In genomic region chr3:32482693-32483092, GRCh38 we compare ENCODE assay signal across 17 cellular contexts.
"Had no signal": no experiment of that assay in that cellular context is flagged by ENCODE, and none has a peak within 500 bp of the region (broad histone marks: within the 10 kb centered on the region; RNA-seq: fewer than 3 reads in every experiment).

No MANE protein-coding gene starts in this region.

- H3K9me3 Mint-ChIP-seq: activated T-helper 2 cell treated with anti-CD3 and anti-CD28 coated beads, Interferon-gamma antibody, Interleukin-2, Interleukin-4, amounts not matched to agents 10 μg/mL and 5 μg/mL and 100 μg/mL, durations not matched to agents 14 hours and 24 hours and 36 hours; nephron had no signal

- H3K4me1 Mint-ChIP-seq: brain, nephron had no signal

- H3K4me1 ChIP-seq: foreskin keratinocyte had no signal

- ATAC-seq: foreskin keratinocyte, left cardiac atrium had no signal

- H3K27me3 ChIP-seq: foreskin keratinocyte, spleen, stomach had no signal

- H3K27ac ChIP-seq: epithelial cell of prostate, foreskin keratinocyte, stomach had no signal

- H3K9me3 ChIP-seq: spleen, stomach had no signal

- H3K27ac Mint-ChIP-seq: brain, nephron had no signal

- DNase-seq: activated CD4-positive, alpha-beta T cell treated with anti-CD3 and anti-CD28 coated beads, Interleukin-2, amount 50 U/mL, for 1 hour; activated naive CD4-positive, alpha-beta T cell treated with Interleukin-2 at 50 U/mL for 16 hours; anterior cingulate cortex; caudate nucleus; foreskin keratinocyte; glutamatergic neuron; hippocampal formation; left cardiac atrium; occipital lobe; posterior cingulate gyrus; spleen; stomach; trophoblast cell had no signal

- H3K27me3 Mint-ChIP-seq: brain had no signal

- H3K4me3 ChIP-seq: spleen, stomach had no signal

- H3K4me3 Mint-ChIP-seq: brain, nephron had no signal
